In genomic region chr6:13419826-13420225, GRCh38 we compare ENCODE assay signal across 17 cellular contexts.
DNase-seq lines count a peak whose midpoint lies in the region; ATAC-seq and TF ChIP-seq lines count a peak whose summit lies in the region.
"Had no signal": no experiment of that assay in that cellular context is flagged by ENCODE, and none has a peak within 500 bp of the region (broad histone marks: within the 10 kb centered on the region; RNA-seq: fewer than 3 reads in every experiment).

No MANE protein-coding gene starts in this region.

- TF ChIP-seq CTCF in type B pancreatic cell (conservative IDR thresholded peaks at IDR 0.05) (no peak), prostate gland (IDR thresholded peaks at IDR 0.05) (no peak)

- POLR2A ChIA-PET in activated CD4-positive, alpha-beta T cell treated with anti-CD3 and anti-CD28 coated beads for 36 hours (lab: Charles Lee): no interaction called here
- POLR2A ChIA-PET in activated CD4-positive, alpha-beta T cell treated with anti-CD3 and anti-CD28 coated beads, Interleukin-2, amount 10 ng/mL, durations not matched to agents 7 days and 5 days (lab: Charles Lee): no interaction called here
- POLR2A ChIA-PET in naive thymus-derived CD4-positive, alpha-beta T cell (lab: Charles Lee): no interaction called here

- peaks cover 0 to 3% of the 10 kb centered on the region in 2 donors for H3K4me1 ChIP-seq in naive thymus-derived CD4-positive, alpha-beta T cell (ENCODE audit: control insufficient read depth in 2 of 2, insufficient read depth in 2 of 2, low read length in 2 of 2)
- H3K4me1 ChIP-seq in prostate gland (replicated peaks): no peaks in the 10 kb centered on the region

- no peaks in the 10 kb centered on the region for H3K9me3 ChIP-seq in naive thymus-derived CD4-positive, alpha-beta T cell (ENCODE audit: control insufficient read depth in 2 of 3, low read length in 3 of 3)
- H3K9me3 ChIP-seq in prostate gland: no peaks in the 10 kb centered on the region
- H3K9me3 ChIP-seq: suprapubic skin had no signal

- peak; percentile 42 for ATAC-seq in activated CD4-positive, alpha-beta T cell treated with anti-CD3 and anti-CD28 coated beads for 36 hours
- no peak for ATAC-seq in naive thymus-derived CD4-positive, alpha-beta T cell
- ATAC-seq: left colon had no signal

- H3K27me3 ChIP-seq in naive thymus-derived CD4-positive, alpha-beta T cell (ENCODE audit: control insufficient read depth in 2 of 2, insufficient read depth in 2 of 2, low read length in 2 of 2): no peaks in the 10 kb centered on the region
- no peaks in the 10 kb centered on the region for H3K27me3 ChIP-seq in prostate gland (replicated peaks; ENCODE audit: insufficient read depth)
- H3K27me3 ChIP-seq: suprapubic skin had no signal

- intact Hi-C loops in activated CD4-positive, alpha-beta T cell treated with anti-CD3 and anti-CD28 coated beads for 36 hours (cut with DNase I, micrococcal nuclease): no loop called here
- intact Hi-C loops in naive thymus-derived CD4-positive, alpha-beta T cell (cut with micrococcal nuclease): no loop called here
- intact Hi-C loops in prostate gland (cut with DNase I): loop anchor here (5.0 kb wide), 1 partner anchor 67 kb away; the partner anchor contains the start of gene GFOD1

- no peak for TF ChIP-seq POLR2A in prostate gland (IDR thresholded peaks at IDR 0.05)

- H3K9me3 Mint-ChIP-seq in activated CD4-positive, alpha-beta T cell treated with anti-CD3 and anti-CD28 coated beads for 36 hours (ENCODE audit: low read depth): peaks cover 4% of the 10 kb centered on the region
- H3K9me3 Mint-ChIP-seq in activated CD4-positive, alpha-beta T cell treated with anti-CD3 and anti-CD28 coated beads, Interleukin-2, amount 10 ng/mL, durations not matched to agents 7 days and 5 days: peaks cover 4% of the 10 kb centered on the region
- H3K9me3 Mint-ChIP-seq in naive thymus-derived CD4-positive, alpha-beta T cell: peaks cover 0 to 7% (median 0%) of the 10 kb centered on the region in 11 donors
- no peaks in the 10 kb centered on the region for H3K9me3 Mint-ChIP-seq in type B pancreatic cell

- H3K27me3 Mint-ChIP-seq in activated CD4-positive, alpha-beta T cell treated with anti-CD3 and anti-CD28 coated beads for 36 hours: peaks cover 5% of the 10 kb centered on the region
- peaks cover 2% of the 10 kb centered on the region for H3K27me3 Mint-ChIP-seq in activated CD4-positive, alpha-beta T cell treated with anti-CD3 and anti-CD28 coated beads, Interleukin-2, amount 10 ng/mL, durations not matched to agents 7 days and 5 days
- peaks cover 0 to 4% (median 0%) of the 10 kb centered on the region in 5 donors for H3K27me3 Mint-ChIP-seq in naive thymus-derived CD4-positive, alpha-beta T cell
- no peaks in the 10 kb centered on the region for H3K27me3 Mint-ChIP-seq in type B pancreatic cell
- H3K27me3 Mint-ChIP-seq: CD4-positive, alpha-beta memory T cell had no signal

- no peaks in the 10 kb centered on the region for H3K36me3 Mint-ChIP-seq in activated CD4-positive, alpha-beta T cell treated with anti-CD3 and anti-CD28 coated beads for 36 hours (ENCODE audit: low read depth)
- no peaks in the 10 kb centered on the region for H3K36me3 Mint-ChIP-seq in activated CD4-positive, alpha-beta T cell treated with anti-CD3 and anti-CD28 coated beads, Interleukin-2, amount 10 ng/mL, durations not matched to agents 7 days and 5 days (ENCODE audit: low read depth)
- H3K36me3 Mint-ChIP-seq in naive thymus-derived CD4-positive, alpha-beta T cell: peaks cover 0 to 13% (median 0%) of the 10 kb centered on the region in 5 donors
- H3K36me3 Mint-ChIP-seq in type B pancreatic cell: no peaks in the 10 kb centered on the region
- H3K36me3 Mint-ChIP-seq: CD4-positive, alpha-beta memory T cell had no signal

- no peaks in the 10 kb centered on the region for H3K36me3 ChIP-seq in naive thymus-derived CD4-positive, alpha-beta T cell (ENCODE audit: control insufficient read depth in 2 of 3, insufficient read depth in 3 of 3, low read length in 3 of 3)
- H3K36me3 ChIP-seq in prostate gland: no peaks in the 10 kb centered on the region
- H3K36me3 ChIP-seq: suprapubic skin had no signal

- no peak overlapping the region for H3K27ac Mint-ChIP-seq in activated CD4-positive, alpha-beta T cell treated with anti-CD3 and anti-CD28 coated beads for 36 hours
- H3K27ac Mint-ChIP-seq in activated CD4-positive, alpha-beta T cell treated with anti-CD3 and anti-CD28 coated beads, Interleukin-2, amount 10 ng/mL, durations not matched to agents 7 days and 5 days: no peak overlapping the region
- H3K27ac Mint-ChIP-seq in naive thymus-derived CD4-positive, alpha-beta T cell: peak overlapping the region in 2 of 9 donors; percentile 38 to 54
- peak overlapping the region; percentile 48 for H3K27ac Mint-ChIP-seq in type B pancreatic cell
- H3K27ac Mint-ChIP-seq: CD4-positive, alpha-beta memory T cell had no signal

- 82% methylated on average over 10 of the region's 10 CpGs for WGBS in prostate gland

- H3K4me3 Mint-ChIP-seq in activated CD4-positive, alpha-beta T cell treated with anti-CD3 and anti-CD28 coated beads for 36 hours: no peak overlapping the region
- H3K4me3 Mint-ChIP-seq in activated CD4-positive, alpha-beta T cell treated with anti-CD3 and anti-CD28 coated beads, Interleukin-2, amount 10 ng/mL, durations not matched to agents 7 days and 5 days: no peak overlapping the region
- H3K4me3 Mint-ChIP-seq in naive thymus-derived CD4-positive, alpha-beta T cell: peak overlapping the region in 8 of 10 donors; percentile 2 to 68 (median 30)
- H3K4me3 Mint-ChIP-seq in type B pancreatic cell: no peak overlapping the region
- H3K4me3 Mint-ChIP-seq: CD4-positive, alpha-beta memory T cell had no signal

- peak overlapping the region; percentile 42 for H3K27ac ChIP-seq in cingulate gyrus (ENCODE audit: low read depth, low read length)
- no peak overlapping the region for H3K27ac ChIP-seq in naive thymus-derived CD4-positive, alpha-beta T cell (ENCODE audit: low read depth, low read length)
- H3K27ac ChIP-seq in prostate gland: peak overlapping the region in 1 of 2 donors; percentile 3
- H3K27ac ChIP-seq: PC-9, suprapubic skin had no signal

- peaks cover 20% of the 10 kb centered on the region for H3K4me1 Mint-ChIP-seq in activated CD4-positive, alpha-beta T cell treated with anti-CD3 and anti-CD28 coated beads for 36 hours
- H3K4me1 Mint-ChIP-seq in activated CD4-positive, alpha-beta T cell treated with anti-CD3 and anti-CD28 coated beads, Interleukin-2, amount 10 ng/mL, durations not matched to agents 7 days and 5 days: peaks cover 15% of the 10 kb centered on the region
- H3K4me1 Mint-ChIP-seq in naive thymus-derived CD4-positive, alpha-beta T cell: peaks cover 5 to 44% (median 23%) of the 10 kb centered on the region in 7 donors
- H3K4me1 Mint-ChIP-seq in type B pancreatic cell (ENCODE audit: unreplicated experiment): peaks cover 28% of the 10 kb centered on the region

- CTCF ChIA-PET in activated CD4-positive, alpha-beta T cell treated with anti-CD3 and anti-CD28 coated beads for 36 hours (lab: Charles Lee): interaction anchor here (1.4 kb wide), 1 partner anchor 57 kb away, joined by 3 read pairs; no protein-coding TSS in a partner anchor
- CTCF ChIA-PET in activated CD4-positive, alpha-beta T cell treated with anti-CD3 and anti-CD28 coated beads, Interleukin-2, amount 10 ng/mL, durations not matched to agents 7 days and 5 days (lab: Charles Lee): no interaction called here
- CTCF ChIA-PET in naive thymus-derived CD4-positive, alpha-beta T cell (lab: Charles Lee): interaction anchor here (0.6 kb wide), 1 partner anchor 151 kb away, joined by 3 read pairs; no protein-coding TSS in a partner anchor

- H3K4me3 ChIP-seq in naive thymus-derived CD4-positive, alpha-beta T cell (ENCODE audit: low read length): no peak overlapping the region
- no peak overlapping the region for H3K4me3 ChIP-seq in prostate gland
- H3K4me3 ChIP-seq: PC-9, suprapubic skin had no signal

- no peak for DNase-seq in activated CD4-positive, alpha-beta T cell treated with anti-CD3 and anti-CD28 coated beads for 36 hours
- no peak for DNase-seq in activated CD4-positive, alpha-beta T cell treated with anti-CD3 and anti-CD28 coated beads, Interleukin-2, amount 10 ng/mL, durations not matched to agents 7 days and 5 days
- DNase-seq in naive thymus-derived CD4-positive, alpha-beta T cell: no peak
- DNase-seq in type B pancreatic cell (ENCODE audit: extremely low spot score, unreplicated experiment): no peak
- no peak for DNase-seq in NCI-H69 (lab: John Stamatoyannopoulos, UW)
- DNase-seq in prostate gland (ENCODE audit: low spot score): no peak
- no peak for DNase-seq in NCI-H446 treated with DMSO at 0.1 percent for 48 hours (lab: John Stamatoyannopoulos, UW)
- DNase-seq: 8988T; activated gamma-delta T cell; CD4-positive, alpha-beta memory T cell; left colon; MV-4-11; NCI-H2029; NCI-H510A treated with DMSO at 0.1 percent for 48 hours; PC-9 had no signal

Comparison
In these comparisons a context has a peak if more than half of its experiments do, and no peak if none do; other contexts are left out.
1. H3K4me3 Mint-ChIP-seq: peak in naive thymus-derived CD4-positive, alpha-beta T cell (8 of 10); none in activated CD4-positive, alpha-beta T cell treated with anti-CD3 and anti-CD28 coated beads for 36 hours (single experiment), activated CD4-positive, alpha-beta T cell treated with anti-CD3 and anti-CD28 coated beads, Interleukin-2, amount 10 ng/mL, durations not matched to agents 7 days and 5 days (single experiment) and type B pancreatic cell (single experiment).